33 cellular contexts compared by ENCODE assay signal in the genomic region with DNA sequence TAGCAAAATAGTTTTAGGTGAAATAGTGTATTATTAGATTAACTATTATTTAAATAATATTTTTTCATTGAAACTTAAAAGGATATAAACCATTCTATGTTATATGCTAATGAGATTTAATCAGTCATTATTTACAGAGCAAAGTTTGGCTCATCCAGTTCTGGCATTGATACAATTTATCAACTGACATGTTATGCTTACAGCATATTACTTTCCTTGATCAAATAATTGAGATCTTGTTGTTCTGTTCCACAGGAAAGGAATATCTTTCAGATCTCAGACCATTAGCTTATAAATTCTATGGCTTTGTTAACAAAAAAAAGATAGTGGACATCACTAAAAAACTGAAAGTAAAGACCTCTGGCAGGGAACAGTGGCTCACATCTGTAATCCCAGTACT.
"Had no signal": no experiment of that assay in that cellular context is flagged by ENCODE, and none has a peak within 500 bp of the region (broad histone marks: within the 10 kb centered on the region; RNA-seq: fewer than 3 reads in every experiment).

No MANE protein-coding gene starts in this region.

- H3K9me3 Mint-ChIP-seq: activated T-helper 1 cell treated with anti-CD3 and anti-CD28 coated beads, Interleukin-12 subunit alpha, Interleukin-12 subunit beta, Interleukin-2, Interleukin-4 antibody, amounts not matched to agents 30 ng/mL and 10 ng/mL and 1 ng/mL, durations not matched to agents 14 hours and 24 hours and 36 hours; effector memory CD8-positive, alpha-beta T cell had no signal

- DNase-seq: activated B cell treated with CpG ODN at 0.5 μM for 24 hours; activated CD4-positive, alpha-beta T cell treated with anti-CD3 and anti-CD28 coated beads for 48 hours; activated CD4-positive, alpha-beta T cell treated with anti-CD3 and anti-CD28 coated beads, Interleukin-2, amount 50 U/mL, for 1 hour; activated CD4-positive, alpha-beta T cell treated with anti-CD3 and anti-CD28 coated beads, Interleukin-2, amount 50 U/mL, for 48 hours; activated CD8-positive, alpha-beta memory T cell treated with anti-CD3 and anti-CD28 coated beads for 24 hours; activated CD8-positive, alpha-beta T cell treated with anti-CD3 and anti-CD28 coated beads for 36 hours; activated effector memory CD4-positive, alpha-beta T cell treated with anti-CD3 and anti-CD28 coated beads, Interleukin-2, amount 50 U/mL, for 16 hours; activated naive CD4-positive, alpha-beta T cell treated with anti-CD3 and anti-CD28 coated beads for 36 hours; activated naive CD8-positive, alpha-beta T cell treated with anti-CD3 and anti-CD28 coated beads for 36 hours; activated naive CD8-positive, alpha-beta T cell treated with anti-CD3 and anti-CD28 coated beads, Interleukin-2, amount 50 U/mL, for 24 hours; activated T-cell treated with anti-CD3 and anti-CD28 coated beads, Interleukin-2, amount 50 U/mL, for 1 hour; activated T-cell treated with anti-CD3 and anti-CD28 coated beads, Interleukin-2, amount 50 U/mL, for 48 hours; adrenal gland; amygdala; aorta; body of pancreas; caudate nucleus; cortex of kidney; dermis blood vessel endothelial cell; effector CD4-positive, alpha-beta T cell; effector memory CD8-positive, alpha-beta T cell; erythroblast; foreskin keratinocyte; gastrocnemius medialis; glutamatergic neuron; heart left ventricle; T-helper 2 cell had no signal

- H3K27me3 Mint-ChIP-seq: activated B cell treated with CpG ODN at 0.5 μM for 24 hours; activated CD8-positive, alpha-beta T cell treated with anti-CD3 and anti-CD28 coated beads for 36 hours; activated naive CD4-positive, alpha-beta T cell treated with anti-CD3 and anti-CD28 coated beads, Interleukin-2, amount 50 U/mL, for 24 hours; activated naive CD8-positive, alpha-beta T cell treated with anti-CD3 and anti-CD28 coated beads for 36 hours; activated naive CD8-positive, alpha-beta T cell treated with anti-CD3 and anti-CD28 coated beads, Interleukin-2, amount 50 U/mL, for 24 hours; effector memory CD8-positive, alpha-beta T cell had no signal

- H3K27ac ChIP-seq: adrenal gland, body of pancreas, esophagus muscularis mucosa, foreskin keratinocyte, gastrocnemius medialis, heart left ventricle had no signal

- H3K4me1 ChIP-seq: adrenal gland, body of pancreas, esophagus muscularis mucosa, foreskin keratinocyte, gastrocnemius medialis, heart left ventricle had no signal

- H3K4me1 Mint-ChIP-seq: activated naive CD4-positive, alpha-beta T cell treated with anti-CD3 and anti-CD28 coated beads, Interleukin-2, amount 50 U/mL, for 24 hours had no signal

- H3K36me3 ChIP-seq: adrenal gland, esophagus muscularis mucosa, gastrocnemius medialis, heart left ventricle had no signal

- H3K27ac Mint-ChIP-seq: activated B cell treated with CpG ODN at 0.5 μM for 24 hours; activated CD8-positive, alpha-beta T cell treated with anti-CD3 and anti-CD28 coated beads for 36 hours; activated naive CD4-positive, alpha-beta T cell treated with anti-CD3 and anti-CD28 coated beads for 36 hours; activated naive CD4-positive, alpha-beta T cell treated with anti-CD3 and anti-CD28 coated beads, Interleukin-2, amount 50 U/mL, for 24 hours; activated naive CD8-positive, alpha-beta T cell treated with anti-CD3 and anti-CD28 coated beads for 36 hours; activated naive CD8-positive, alpha-beta T cell treated with anti-CD3 and anti-CD28 coated beads, Interleukin-2, amount 50 U/mL, for 24 hours; activated T-helper 1 cell treated with anti-CD3 and anti-CD28 coated beads, Interleukin-12 subunit alpha, Interleukin-12 subunit beta, Interleukin-2, Interleukin-4 antibody, amounts not matched to agents 30 ng/mL and 10 ng/mL and 1 ng/mL, durations not matched to agents 14 hours and 24 hours and 36 hours; activated T-helper 2 cell treated with anti-CD3 and anti-CD28 coated beads, Interferon-gamma antibody, Interleukin-2, Interleukin-4, amounts not matched to agents 10 μg/mL and 5 μg/mL and 100 μg/mL, durations not matched to agents 14 hours and 24 hours and 36 hours had no signal

- H3K36me3 Mint-ChIP-seq: activated naive CD4-positive, alpha-beta T cell treated with anti-CD3 and anti-CD28 coated beads, Interleukin-2, amount 50 U/mL, for 24 hours; activated naive CD8-positive, alpha-beta T cell treated with anti-CD3 and anti-CD28 coated beads for 36 hours had no signal

- H3K4me3 Mint-ChIP-seq: activated B cell treated with CpG ODN at 0.5 μM for 24 hours; activated CD8-positive, alpha-beta T cell treated with anti-CD3 and anti-CD28 coated beads for 36 hours; activated naive CD4-positive, alpha-beta T cell treated with anti-CD3 and anti-CD28 coated beads for 36 hours; activated naive CD4-positive, alpha-beta T cell treated with anti-CD3 and anti-CD28 coated beads, Interleukin-2, amount 50 U/mL, for 24 hours; activated naive CD8-positive, alpha-beta T cell treated with anti-CD3 and anti-CD28 coated beads for 36 hours; activated naive CD8-positive, alpha-beta T cell treated with anti-CD3 and anti-CD28 coated beads, Interleukin-2, amount 50 U/mL, for 24 hours; activated T-helper 1 cell treated with anti-CD3 and anti-CD28 coated beads, Interleukin-12 subunit alpha, Interleukin-12 subunit beta, Interleukin-2, Interleukin-4 antibody, amounts not matched to agents 30 ng/mL and 10 ng/mL and 1 ng/mL, durations not matched to agents 14 hours and 24 hours and 36 hours; effector memory CD8-positive, alpha-beta T cell had no signal

- ATAC-seq: activated CD4-positive, CD25-positive, alpha-beta regulatory T cell treated with anti-CD3 and anti-CD28 coated beads, Interleukin-2, amount 50 U/mL, for 24 hours; activated CD8-positive, alpha-beta T cell treated with anti-CD3 and anti-CD28 coated beads for 36 hours; activated naive CD8-positive, alpha-beta T cell treated with anti-CD3 and anti-CD28 coated beads, Interleukin-2, amount 50 U/mL, for 24 hours; body of pancreas; effector memory CD8-positive, alpha-beta T cell; foreskin keratinocyte; gastrocnemius medialis; heart left ventricle had no signal

- H3K27me3 ChIP-seq: adrenal gland, body of pancreas, esophagus muscularis mucosa, foreskin keratinocyte, gastrocnemius medialis, heart left ventricle had no signal

- H3K4me3 ChIP-seq: adrenal gland, body of pancreas, esophagus muscularis mucosa, gastrocnemius medialis, heart left ventricle had no signal

- FAIRE-seq: colon had no signal
